26 cellular contexts compared by ENCODE assay signal in the genomic region with DNA sequence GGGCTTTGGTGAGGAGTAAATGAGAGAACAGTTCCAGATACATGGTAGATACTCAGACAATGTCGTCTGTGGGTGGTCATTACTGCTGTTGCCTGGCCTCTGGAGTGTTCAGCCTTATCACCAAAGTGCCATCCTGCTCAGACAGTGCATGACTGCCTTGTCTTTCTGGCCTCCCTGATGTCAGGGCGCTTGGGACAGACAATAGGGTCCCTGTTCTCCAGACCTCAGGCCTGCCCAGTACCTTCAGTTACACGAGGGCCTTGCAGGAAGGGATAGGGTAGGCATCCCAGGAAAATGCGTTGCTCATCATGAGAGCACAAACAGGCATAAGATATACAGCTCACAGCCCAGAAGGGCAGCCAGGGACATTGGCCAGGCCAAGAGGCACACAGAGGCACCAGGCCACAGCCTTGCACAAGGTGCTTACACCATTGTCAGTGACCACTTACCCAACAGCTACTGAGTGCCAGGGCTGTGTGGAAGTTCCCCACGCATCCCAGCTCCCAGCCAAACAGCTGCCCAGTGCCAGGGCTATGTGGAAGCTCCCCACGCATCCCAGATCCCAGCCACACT. TPM values are rescaled to one million over a fixed set of nuclear protein-coding genes. Genes with fewer than 3 reads are reported as not detected.
DNase-seq lines count a peak whose midpoint lies in the region; ATAC-seq, FAIRE-seq and TF ChIP-seq lines count a peak whose summit lies in the region.
"Had no signal": no experiment of that assay in that cellular context is flagged by ENCODE, and none has a peak within 500 bp of the region (broad histone marks: within the 10 kb centered on the region; RNA-seq: fewer than 3 reads in every experiment).

No MANE protein-coding gene starts in this region.

- POLR2A ChIA-PET in A549 (lab: Yijun Ruan, JAX), result no interaction called here

- H3K4me1 ChIP-seq in A549 (peaks cover 6% of the 10 kb centered on the region), neuronal stem cell (ENCODE audit: control insufficient read depth in 2 of 2, insufficient read depth in 1 of 2, low read depth in 1 of 2, low read length in 2 of 2) (no peaks in the 10 kb centered on the region)

- intact Hi-C loops in left colon (cut with DNase I, micrococcal nuclease), result no loop called here

- H3K18ac ChIP-seq in neuronal stem cell (ENCODE audit: low read length), result peak overlapping the region; percentile 6

- H3K9me3 ChIP-seq in A549, result no peaks in the 10 kb centered on the region
- peaks cover 0 to 4% of the 10 kb centered on the region in 2 donors for H3K9me3 ChIP-seq in neuronal stem cell (replicated peaks in 1 of 2; ENCODE audit: control insufficient read depth in 2 of 2, insufficient read depth in 1 of 2, low read depth in 1 of 2, low read length in 2 of 2)
- H3K9me3 ChIP-seq: SK-N-SH had no signal

- H3K36me3 ChIP-seq in neuronal stem cell (replicated peaks in 1 of 2; ENCODE audit: control insufficient read depth in 2 of 2, insufficient read depth in 2 of 2, low read length in 2 of 2), result no peaks in the 10 kb centered on the region
- H3K36me3 ChIP-seq: BLaER1 treated with 17β-estradiol and CSF1 and Interleukin-3, amounts not matched to agents 10 nM and 100 nM had no signal

- DNase-seq in A549 (ENCODE audit: low read depth in 1 of 2, low spot score in 1 of 2), result no peak
- peak; percentile 12 for DNase-seq in M059J (ENCODE audit: low read depth)
- peak; percentile 39 for DNase-seq in foreskin melanocyte
- DNase-seq in neuronal stem cell (ENCODE audit: low spot score), result no peak
- no peak for DNase-seq in germinal center (ENCODE audit: low spot score)
- no peak for DNase-seq in left colon
- DNase-seq in urothelium cell line (ENCODE audit: low spot score), result no peak
- DNase-seq: CD4-positive, alpha-beta T cell; GM23248; H7; IMR-90; KG1; NCI-H1048; NCI-H1417; NCI-H2081; NCI-H2227 treated with DMSO at 0.1 percent for 48 hours; NCI-H526 treated with DMSO at 0.1 percent for 48 hours; SIG-M5; SK-N-SH had no signal

- H3K4ac ChIP-seq in neuronal stem cell (ENCODE audit: low read length), result no peak overlapping the region

- TF ChIP-seq CTCF in A549 (IDR thresholded peaks at IDR 0.05), result no peak

- no peak overlapping the region for H2AFZ ChIP-seq in neuronal stem cell (ENCODE audit: low read length)
- H2AFZ ChIP-seq: GM23248 had no signal

- no peak for TF ChIP-seq EP300 in A549 (IDR thresholded peaks at IDR 0.05)

- no peak overlapping the region for H2BK120ac ChIP-seq in neuronal stem cell (ENCODE audit: low read depth, low read length)

- H3K27ac ChIP-seq in A549 (no peak overlapping the region), neuronal stem cell (replicated peaks; ENCODE audit: low read length) (no peak overlapping the region)
- H3K27ac ChIP-seq: BLaER1 treated with 17β-estradiol and CSF1 and Interleukin-3, amounts not matched to agents 10 nM and 100 nM; GM23248; RWPE1 had no signal

- H3K79me1 ChIP-seq in neuronal stem cell (ENCODE audit: low read depth, low read length), result no peaks in the 10 kb centered on the region

- H3K4me2 ChIP-seq in A549 (no peak overlapping the region), neuronal stem cell (ENCODE audit: insufficient read depth, low read length, poor library complexity, severe bottlenecking) (no peak overlapping the region)
- H3K4me2 ChIP-seq: SK-N-SH had no signal

- H4K91ac ChIP-seq in neuronal stem cell (ENCODE audit: low read depth, low read length, poor library complexity), result no peak overlapping the region

- H2BK15ac ChIP-seq in neuronal stem cell (ENCODE audit: low read length), result no peak overlapping the region

- no peak for TF ChIP-seq POLR2A in A549 (IDR thresholded peaks at IDR 0.05; ENCODE audit: low read length)

- TF ChIP-seq RAD21 in A549 (conservative IDR thresholded peaks at IDR 0.05 in 1 of 2, IDR thresholded peaks at IDR 0.05 in 1 of 2), result no peak

- no peak overlapping the region for H3K9ac ChIP-seq in neuronal stem cell (ENCODE audit: low read depth, low read length, poor library complexity)
- H3K9ac ChIP-seq: BLaER1 treated with 17β-estradiol and CSF1 and Interleukin-3, amounts not matched to agents 10 nM and 100 nM; GM23248; SK-N-SH had no signal

- H2AK5ac ChIP-seq in neuronal stem cell (ENCODE audit: low read depth, low read length), result no peak overlapping the region

- ATAC-seq in A549 (peak; percentile 31 to 44; a peak in 3 of 6 replicates), HG03571 (IDR thresholded peaks at IDR 0.05; ENCODE audit: unreplicated experiment) (no peak), left colon (no peak)

- CTCF ChIA-PET in A549 (lab: Yijun Ruan, JAX), result interaction anchor here (0.8 to 4.0 kb wide), 3 partner anchors 11 to 406 kb away, joined by 3 to 21 read pairs (median 3); no protein-coding TSS in a partner anchor

- FAIRE-seq in A549 (lab: Jason Lieb, UNC), result no peak
- no peak for FAIRE-seq in urothelium cell line (lab: Jason Lieb, UNC)
- FAIRE-seq: G401.6 had no signal

- no peak overlapping the region for H3K23ac ChIP-seq in neuronal stem cell (ENCODE audit: low read depth, low read length, poor library complexity)

- H3K4me3 ChIP-seq in A549 (no peak overlapping the region), neuronal stem cell (ENCODE audit: low read length in 2 of 2) (peak overlapping the region in 1 of 2 donors; percentile 22)
- H3K4me3 ChIP-seq: BLaER1 treated with 17β-estradiol and CSF1 and Interleukin-3, amounts not matched to agents 10 nM and 100 nM; GM23248 had no signal

- H3K27me3 ChIP-seq in neuronal stem cell (ENCODE audit: control insufficient read depth in 3 of 3, insufficient read depth in 3 of 3, low read depth in 1 of 3, low read length in 3 of 3), result peaks cover 0 to 10% (median 3%) of the 10 kb centered on the region in 3 experiments
- H3K27me3 ChIP-seq: BLaER1 treated with 17β-estradiol and CSF1 and Interleukin-3, amounts not matched to agents 10 nM and 100 nM had no signal

- no peak overlapping the region for H2BK12ac ChIP-seq in neuronal stem cell (ENCODE audit: low read length)

- 34% methylated on average over 6 of the region's 6 CpGs for WGBS in A549 (ENCODE audit: missing lambda C conversion rate)
- no CpG with 5 or more reads among the region's 6 CpGs for WGBS in neuronal stem cell (ENCODE audit: extremely low coverage in 2 of 2, insufficient read length in 2 of 2, insufficient replicate concordance in 1 of 2), 2 donors

- H4K8ac ChIP-seq in neuronal stem cell (ENCODE audit: low read depth, low read length), result no peak overlapping the region

- no peak overlapping the region for H3K14ac ChIP-seq in neuronal stem cell (ENCODE audit: low read length)

- H2BK5ac ChIP-seq in neuronal stem cell (ENCODE audit: low read length), result no peak overlapping the region

TF ChIP-seq in A549, 52 proteins besides CTCF, POLR2A, EP300 and RAD21:
- no peak for TF ChIP-seq NFE2L2 (conservative IDR thresholded peaks at IDR 0.05; ENCODE audit: low read length)
- TF ChIP-seq TP53 (CRISPR knock-in tag; IDR thresholded peaks at IDR 0.05), result no peak
- no peak for TF ChIP-seq TFCP2L1 (CRISPR knock-in tag; IDR thresholded peaks at IDR 0.05)
- no peak for TF ChIP-seq PHF8 (IDR thresholded peaks at IDR 0.05; ENCODE audit: borderline replicate concordance, low read depth)
- no peak for TF ChIP-seq SMC3 (IDR thresholded peaks at IDR 0.05)
- TF ChIP-seq ZFP36 (IDR thresholded peaks at IDR 0.05; ENCODE audit: borderline replicate concordance, partially characterized antibody), result no peak
- TF ChIP-seq CHD4 (IDR thresholded peaks at IDR 0.05; ENCODE audit: borderline replicate concordance), result no peak
- no peak for TF ChIP-seq KDM5A (IDR thresholded peaks at IDR 0.05)
- TF ChIP-seq ELK1 (IDR thresholded peaks at IDR 0.05; ENCODE audit: low read depth, low read length), result no peak
- no peak for TF ChIP-seq POLR2AphosphoS2 (conservative IDR thresholded peaks at IDR 0.05; ENCODE audit: low read length)
- TF ChIP-seq FOSB (CRISPR knock-in tag; IDR thresholded peaks at IDR 0.05), result no peak
- no peak for TF ChIP-seq EHF (CRISPR knock-in tag; IDR thresholded peaks at IDR 0.05)
- no peak for TF ChIP-seq CHD2 (IDR thresholded peaks at IDR 0.05; ENCODE audit: low read length, partially characterized antibody)

RNA-seq across cellular contexts. Expression of gene BPIFB1, which starts 27.4 kb away (rescaled TPM):
- polyA plus RNA-seq in A549 (2011; rRNA removed) (0.18 and 0.67 TPM in 2 replicates), A549 (2017; fragmentation: RNase III; extraction: RNeasy Plus Mini Kit Qiagen cat#74134 plus additional on column Dnase treatment) (not detected in 3 replicates)
- 0.04 and 0.05 TPM in 2 replicates for polyA plus RNA-seq in A549 (2012; cell fraction: cytosol; rRNA removed)
- not detected in 2 replicates for polyA plus RNA-seq in A549 (2012; cell fraction: nucleus; rRNA removed)
- 0.24 and 0.41 TPM in 2 replicates for polyA minus RNA-seq in A549 (2011; rRNA and poly(A)+ RNA removed)
- not detected in 2 replicates for total RNA-seq in M059J (2014; rRNA removed; shearing (Covaris generic))
- not detected for polyA plus RNA-seq in neuronal stem cell (2013, experiment 1 of 2)
- not detected for polyA plus RNA-seq in neuronal stem cell (2013, experiment 2 of 2)
- total RNA-seq in left colon, result not detected
- total RNA-seq: A172; CD4-positive, alpha-beta T cell; GM23248; H7; IMR-90; NCI-H460 had no signal
- polyA plus RNA-seq: AG04450, GM23248, IMR-90, SK-N-SH had no signal

Comparison
In these comparisons a context has a peak if more than half of its experiments do, and no peak if none do; other contexts are left out.
1. ATAC-seq: peak in A549 (2 of 2); none in HG03571 (single experiment) and left colon (single experiment).
2. DNase-seq: peak in M059J (single experiment) and foreskin melanocyte (single experiment); none in A549 (0 of 2), neuronal stem cell (single experiment), germinal center (single experiment), left colon (0 of 2) and urothelium cell line (single experiment).